In the genomic region with DNA sequence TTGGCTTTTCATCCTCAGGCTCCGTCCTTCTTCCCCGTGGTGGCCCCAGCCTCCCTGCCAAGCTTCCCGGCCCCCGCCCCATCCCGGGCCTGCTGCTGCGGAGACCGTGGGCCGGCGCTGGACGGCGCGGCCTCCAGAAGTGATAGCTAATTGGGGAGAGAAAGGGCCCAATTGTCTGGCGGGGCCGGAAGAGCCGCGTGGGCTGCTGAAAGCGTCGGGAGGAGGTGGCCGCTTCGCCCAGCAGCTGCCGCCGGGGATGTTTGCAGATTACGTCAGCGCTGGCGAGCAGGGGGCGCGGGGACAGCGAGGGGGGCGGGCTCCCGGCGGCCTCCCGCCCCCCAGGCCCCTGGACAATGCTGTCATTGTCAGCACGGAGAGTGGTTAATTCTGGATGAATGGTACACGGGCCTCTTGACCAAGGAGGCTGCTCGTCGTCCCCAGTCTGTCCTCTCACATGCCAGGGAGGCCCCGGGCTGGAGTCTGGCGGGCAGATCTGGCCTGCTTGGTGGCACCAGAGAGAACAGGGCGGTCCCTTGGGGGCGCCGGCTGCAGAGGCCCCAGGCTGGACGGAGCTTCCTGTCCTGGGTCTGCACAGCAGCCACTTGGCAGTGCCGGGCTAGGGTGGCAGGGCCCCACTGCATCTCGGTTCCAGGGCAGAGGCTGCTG, we compare ENCODE assay signal across 9 cellular contexts. TPM values are rescaled to one million over a fixed set of nuclear protein-coding genes. Genes with fewer than 3 reads are reported as not detected.
DNase-seq lines count a peak whose midpoint lies in the region; ATAC-seq, FAIRE-seq and TF ChIP-seq lines count a peak whose summit lies in the region.
"Had no signal": no experiment of that assay in that cellular context is flagged by ENCODE, and none has a peak within 500 bp of the region (broad histone marks: within the 10 kb centered on the region; RNA-seq: fewer than 3 reads in every experiment).

No MANE protein-coding gene starts in this region.

- CTCF ChIA-PET in H1 (lab: Charles Lee; ENCODE audit: partially characterized antibody), result interaction anchor here (1.6 to 4.4 kb wide), 3 partner anchors 26 to 56 kb away, joined by 5 to 25 read pairs (median 5); no protein-coding TSS in a partner anchor

- no peaks in the 10 kb centered on the region for H3K79me2 ChIP-seq in H1 (ENCODE audit: control insufficient read depth in 1 of 2, insufficient read depth in 2 of 2, low read length in 2 of 2)

- no peak overlapping the region for H2BK15ac ChIP-seq in H1 (ENCODE audit: low read length)

- H3K27me3 ChIP-seq in H1 (replicated peaks in 1 of 4; ENCODE audit: control insufficient read depth in 3 of 4, extremely low read depth in 1 of 4, insufficient read depth in 3 of 4, low read length in 3 of 4) (no peaks in the 10 kb centered on the region), muscle layer of colon (ENCODE audit: control insufficient read depth in 1 of 2, insufficient read depth in 2 of 2, low read length in 2 of 2) (no peaks in the 10 kb centered on the region)

- WGBS in H1 (ENCODE audit: extremely low coverage in 1 of 2, insufficient coverage in 1 of 2, insufficient read length in 1 of 2, insufficient replicate concordance in 2 of 2, low coverage in 1 of 2, low lambda C conversion rate in 2 of 2, missing lambda C conversion rate in 1 of 2), 2 experiments, result 80% methylated on average over 28 of the region's 44 CpGs; no CpG with 5 or more reads in 1 of the 2 experiments

- H3K18ac ChIP-seq in H1 (ENCODE audit: extremely low read depth, low read length), result no peak overlapping the region; the same call in none of the 2 replicates

- no peak overlapping the region for H2BK12ac ChIP-seq in H1 (ENCODE audit: low read depth, low read length)

- no peaks in the 10 kb centered on the region for H4K20me1 ChIP-seq in H1 (replicated peaks in 1 of 2; ENCODE audit: control insufficient read depth in 1 of 2, insufficient read depth in 2 of 2, low read length in 2 of 2)

- H2BK20ac ChIP-seq in H1 (ENCODE audit: low read length), result 0 out of 2 replicates have a peak overlapping the region, but pooled peaks have one; percentile 32

- no peak overlapping the region for H3K27ac ChIP-seq in H1 (ENCODE audit: low read depth, low read length)
- H3K27ac ChIP-seq in muscle layer of colon (ENCODE audit: low read depth, low read length), result peak overlapping the region; percentile 21

- H3K4me1 ChIP-seq in H1 (replicated peaks in 1 of 4; ENCODE audit: control insufficient read depth in 3 of 4, insufficient read depth in 4 of 4, low read length in 3 of 4), result peaks cover 0 to 6% (median 3%) of the 10 kb centered on the region in 4 experiments
- H3K4me1 ChIP-seq in muscle layer of colon (ENCODE audit: insufficient read depth, low read length), result peaks cover 15% of the 10 kb centered on the region

- no peak for TF ChIP-seq POLR2A in H1 (IDR thresholded peaks at IDR 0.05; ENCODE audit: control extremely low read depth in 1 of 2, low read depth in 2 of 2, low read length in 2 of 2)

- no peak overlapping the region for H3K23ac ChIP-seq in H1 (ENCODE audit: insufficient read length)

- peak overlapping the region; percentile 80; the same call in 1 of the 2 replicates for H4K8ac ChIP-seq in H1 (ENCODE audit: extremely low read depth, insufficient read depth, low read length)

- H3K4ac ChIP-seq in H1 (replicated peaks; ENCODE audit: insufficient read length, low read depth, low read length), result peak overlapping the region; percentile 71

- POLR2A ChIA-PET in H1 (lab: Charles Lee; ENCODE audit: partially characterized antibody), result no interaction called here

- no peak for TF ChIP-seq RAD21 in H1 (IDR thresholded peaks at IDR 0.05 in 1 of 2, conservative IDR thresholded peaks at IDR 0.05 in 1 of 2; ENCODE audit: low read depth in 2 of 2, low read length in 2 of 2)

- H2BK120ac ChIP-seq in H1 (replicated peaks; ENCODE audit: low read depth, low read length), result no peak overlapping the region

- ATAC-seq in GM18867 (IDR thresholded peaks at IDR 0.05; ENCODE audit: unreplicated experiment) (no peak), GM19328 (IDR thresholded peaks at IDR 0.05; ENCODE audit: unreplicated experiment) (no peak), HG03175 (IDR thresholded peaks at IDR 0.05; ENCODE audit: unreplicated experiment) (no peak)

- TF ChIP-seq CTCF in H1 (IDR thresholded peaks at IDR 0.05; ENCODE audit: control extremely low read depth in 1 of 3, insufficient read depth in 1 of 3, low read depth in 1 of 3, low read length in 3 of 3), result no peak

- H3K4me3 ChIP-seq in H1 (ENCODE audit: extremely low read depth in 1 of 4, insufficient read depth in 2 of 4, low read depth in 3 of 4, low read length in 4 of 4) (no peak overlapping the region), muscle layer of colon (ENCODE audit: low read depth in 1 of 2, low read length in 2 of 2) (peak overlapping the region in 1 of 2 donors; percentile 18)

- H3K4me2 ChIP-seq in H1 (ENCODE audit: insufficient read depth in 1 of 2, low read depth in 2 of 2, low read length in 2 of 2), result no peak overlapping the region

- peak; percentile 94 for DNase-seq in Ammon's horn (ENCODE audit: low spot score)
- peak; percentile 84 for DNase-seq in NCI-H1092 (lab: John Stamatoyannopoulos, UW)
- no peak for DNase-seq in H1 (ENCODE audit: low read depth in 1 of 2, low spot score in 2 of 2)
- DNase-seq in ACHN, result no peak
- DNase-seq: GF-D8 had no signal

- in situ Hi-C loops in ACHN (cut with HindIII; ENCODE audit: low pct_ligation_motif_present, low pct_unique_long_range_greater_than_20kb, low sequenced_read_pairs), result no loop called here

- no peak overlapping the region for H3K14ac ChIP-seq in H1 (ENCODE audit: insufficient read length)

- TF ChIP-seq EP300 in H1 (IDR thresholded peaks at IDR 0.05; ENCODE audit: borderline replicate concordance in 1 of 2, low read depth in 2 of 2, low read length in 2 of 2), result no peak

- no peaks in the 10 kb centered on the region for H3K79me1 ChIP-seq in H1 (ENCODE audit: low read depth, low read length)

- H3K23me2 ChIP-seq in H1 (ENCODE audit: low read depth, low read length), result no peaks in the 10 kb centered on the region

- no peaks in the 10 kb centered on the region for H3K9me3 ChIP-seq in H1 (ENCODE audit: insufficient read depth in 2 of 2, low read depth in 1 of 2, low read length in 1 of 2)
- H3K9me3 ChIP-seq in muscle layer of colon (ENCODE audit: low read length), result no peaks in the 10 kb centered on the region

- H2AFZ ChIP-seq in H1 (ENCODE audit: low read length), result no peak overlapping the region

- no peak overlapping the region for H4K5ac ChIP-seq in H1 (ENCODE audit: insufficient read length, low read depth, low read length)

- H4K91ac ChIP-seq in H1 (replicated peaks; ENCODE audit: insufficient read length, low read length), result no peak overlapping the region

- H3K9ac ChIP-seq in H1 (replicated peaks in 1 of 4; ENCODE audit: extremely low read depth in 1 of 4, low read depth in 3 of 4, low read length in 3 of 4), result no peak overlapping the region
- no peak overlapping the region for H3K9ac ChIP-seq in muscle layer of colon (ENCODE audit: low read length)

- no peak for FAIRE-seq in H1 (lab: Jason Lieb, UNC)

- no peaks in the 10 kb centered on the region for H3K36me3 ChIP-seq in H1 (ENCODE audit: control insufficient read depth in 2 of 4, insufficient read depth in 4 of 4, low read length in 3 of 4)
- no peaks in the 10 kb centered on the region for H3K36me3 ChIP-seq in muscle layer of colon (ENCODE audit: insufficient read depth, low read length)

- no peak overlapping the region for H3K56ac ChIP-seq in H1 (replicated peaks; ENCODE audit: insufficient read length, low read depth, low read length)

- no peak overlapping the region for H2BK5ac ChIP-seq in H1 (ENCODE audit: low read depth, low read length)

- H2AK5ac ChIP-seq in H1 (ENCODE audit: low read depth, low read length), result no peak overlapping the region

TF ChIP-seq in H1, 55 proteins besides CTCF, POLR2A, EP300 and RAD21:
- TF ChIP-seq JUND (IDR thresholded peaks at IDR 0.05; ENCODE audit: low read length) (no peak), KDM4A (IDR thresholded peaks at IDR 0.05; ENCODE audit: low read depth, low read length, severe bottlenecking) (no peak), GTF2F1 (IDR thresholded peaks at IDR 0.05; ENCODE audit: borderline replicate concordance, low read depth, low read length) (no peak), FOSL1 (IDR thresholded peaks at IDR 0.05; ENCODE audit: insufficient read depth, low read depth, low read length) (no peak), CHD2 (IDR thresholded peaks at IDR 0.05; ENCODE audit: low read length) (no peak), SP1 (IDR thresholded peaks at IDR 0.05; ENCODE audit: low read depth, low read length) (no peak), SIRT6 (IDR thresholded peaks at IDR 0.05; ENCODE audit: low read length) (no peak), RFX5 (IDR thresholded peaks at IDR 0.05; ENCODE audit: borderline replicate concordance, low read depth, low read length) (no peak), TCF12 (IDR thresholded peaks at IDR 0.05; ENCODE audit: low read depth, low read length) (no peak)
- TF ChIP-seq, protein P1, sequence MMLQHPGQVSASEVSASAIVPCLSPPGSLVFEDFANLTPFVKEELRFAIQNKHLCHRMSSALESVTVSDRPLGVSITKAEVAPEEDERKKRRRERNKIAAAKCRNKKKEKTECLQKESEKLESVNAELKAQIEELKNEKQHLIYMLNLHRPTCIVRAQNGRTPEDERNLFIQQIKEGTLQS (IDR thresholded peaks at IDR 0.05; ENCODE audit: insufficient read depth, low read depth, low read length), result no peak
- TF ChIP-seq, protein P2, sequence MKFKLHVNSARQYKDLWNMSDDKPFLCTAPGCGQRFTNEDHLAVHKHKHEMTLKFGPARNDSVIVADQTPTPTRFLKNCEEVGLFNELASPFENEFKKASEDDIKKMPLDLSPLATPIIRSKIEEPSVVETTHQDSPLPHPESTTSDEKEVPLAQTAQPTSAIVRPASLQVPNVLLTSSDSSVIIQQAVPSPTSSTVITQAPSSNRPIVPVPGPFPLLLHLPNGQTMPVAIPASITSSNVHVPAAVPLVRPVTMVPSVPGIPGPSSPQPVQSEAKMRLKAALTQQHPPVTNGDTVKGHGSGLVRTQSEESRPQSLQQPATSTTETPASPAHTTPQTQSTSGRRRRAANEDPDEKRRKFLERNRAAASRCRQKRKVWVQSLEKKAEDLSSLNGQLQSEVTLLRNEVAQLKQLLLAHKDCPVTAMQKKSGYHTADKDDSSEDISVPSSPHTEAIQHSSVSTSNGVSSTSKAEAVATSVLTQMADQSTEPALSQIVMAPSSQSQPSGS (IDR thresholded peaks at IDR 0.05; ENCODE audit: low read length), result no peak
TF ChIP-seq in H1: peak in this region for 0.

RNA-seq across cellular contexts. Expression of a gene that starts 1.6 kb away (rescaled TPM):
- total RNA-seq in H1 (2021; fragmentation: NEBNext Ultra II Directional; extraction: Animal tissue kit (Norgen Biotek cat#: 25700)), result 0.15 and 0.20 TPM in 2 replicates
- polyA plus RNA-seq in H1 (2011; rRNA removed), result 0.17 TPM in 2 replicates
- 0.13 TPM for polyA plus RNA-seq in H1 (2011; cell fraction: cytosol; rRNA removed)
- polyA plus RNA-seq in H1 (2011; cell fraction: nucleus; rRNA removed), result 1.6 TPM
- 0.26 to 0.81 TPM (median 0.35 TPM) in 4 replicates for polyA plus RNA-seq in H1 (2012, experiment 1 of 2)
- polyA plus RNA-seq in H1 (2012, experiment 2 of 2), result not detected
- 0.04 TPM for polyA plus RNA-seq in H1 (2013, experiment 1 of 2)
- polyA plus RNA-seq in H1 (2013, experiment 2 of 2), result 0.07 TPM
- 0.38 and 0.44 TPM in 2 replicates for polyA minus RNA-seq in H1 (2011; rRNA and poly(A)+ RNA removed)
- 0.51 TPM for polyA minus RNA-seq in H1 (2011; cell fraction: cytosol; rRNA and poly(A)+ RNA removed)
- 0.60 TPM for polyA minus RNA-seq in H1 (2011; cell fraction: nucleus; rRNA and poly(A)+ RNA removed)

Comparison
In these comparisons a context has a peak if more than half of its experiments do, and no peak if none do; other contexts are left out.
1. DNase-seq: peak in Ammon's horn (single experiment) and NCI-H1092 (single experiment); none in H1 (0 of 2) and ACHN (single experiment).